ENCODE assay signal across 6 cellular contexts in the genomic region with DNA sequence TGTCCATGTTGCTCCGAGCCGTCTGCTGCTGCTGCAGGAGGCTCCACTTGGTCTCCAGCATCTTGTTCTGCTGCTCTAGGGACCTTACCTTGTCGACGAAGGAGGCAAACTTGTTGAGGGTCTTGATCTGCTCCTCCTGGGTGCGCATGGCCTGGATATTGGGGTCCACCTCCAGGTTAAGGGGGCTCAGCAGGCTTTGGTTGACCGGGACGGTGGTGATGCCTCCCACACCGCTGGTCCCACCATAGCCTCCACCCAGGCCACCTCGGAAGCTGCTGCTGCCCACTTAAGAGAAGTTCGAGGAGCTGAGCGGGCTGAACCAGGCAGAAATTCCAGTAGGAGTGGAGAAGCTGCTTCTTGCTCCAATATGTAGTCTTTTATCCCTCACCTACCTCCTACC.
"Had no signal": no experiment of that assay in that cellular context is flagged by ENCODE, and none has a peak within 500 bp of the region (broad histone marks: within the 10 kb centered on the region; RNA-seq: fewer than 3 reads in every experiment).

No MANE protein-coding gene starts in this region.

- H3K27ac Mint-ChIP-seq: GM23338, H9 had no signal

- H3K4me3 ChIP-seq: GM23338 had no signal

- H3K36me3 Mint-ChIP-seq: IgD-negative memory B cell had no signal

- DNase-seq: H9, HCEC 1CT had no signal

- ATAC-seq: GM23338, HepG2 had no signal

- H3K4me1 Mint-ChIP-seq: IgD-negative memory B cell had no signal

- H2AFZ ChIP-seq: GM23338 had no signal

- H3K27ac ChIP-seq: HL-60 had no signal

- H3K4me2 ChIP-seq: GM23338 had no signal

- H3K27me3 Mint-ChIP-seq: IgD-negative memory B cell had no signal

- H3K4me3 Mint-ChIP-seq: GM23338, H9, IgD-negative memory B cell had no signal
